8 cellular contexts compared by ENCODE assay signal in genomic region chrX:153935326-153935851, GRCh38. TPM values are rescaled to one million over a fixed set of nuclear protein-coding genes. Genes with fewer than 3 reads are reported as not detected.
DNase-seq lines count a peak whose midpoint lies in the region; TF ChIP-seq lines count a peak whose summit lies in the region.

No MANE protein-coding gene starts in this region.

- no peaks in the 10 kb centered on the region for H3K27me3 Mint-ChIP-seq in chondrocyte (ENCODE audit: low read depth)

- no peaks in the 10 kb centered on the region for H3K27me3 ChIP-seq in neutrophil

- intact Hi-C loops in lower leg skin (cut with DNase I; ENCODE audit: low total_unique reads): no loop called here

- DNase-seq in NCI-H748 (lab: John Stamatoyannopoulos, UW; ENCODE audit: unreplicated experiment) (peak; percentile 68), NCI-H748 treated with DMSO at 0.1 percent for 48 hours (lab: John Stamatoyannopoulos, UW) (no peak), HuH-7.5 (ENCODE audit: low spot score) (peak; percentile 52), chondrocyte (ENCODE audit: low spot score) (no peak), lower leg skin (ENCODE audit: low spot score in 2 of 2) (no peak), HPDE6-E6E7 (ENCODE audit: extremely low spot score) (no peak), NCI-H524 treated with DMSO at 0.1 percent for 48 hours (lab: John Stamatoyannopoulos, UW) (no peak)

- peaks cover 10 to 14% of the 10 kb centered on the region in 2 experiments for H3K4me1 ChIP-seq in neutrophil (ENCODE audit: control insufficient read depth in 1 of 2, insufficient read depth in 1 of 2, low read depth in 1 of 2, low read length in 1 of 2)

- no peaks in the 10 kb centered on the region for H3K9me3 Mint-ChIP-seq in chondrocyte (ENCODE audit: low read depth)

- TF ChIP-seq POLR2A in lower leg skin (IDR thresholded peaks at IDR 0.05): no peak

- H3K27ac Mint-ChIP-seq in chondrocyte (ENCODE audit: unreplicated experiment): no peak overlapping the region

- no peaks in the 10 kb centered on the region for H3K9me3 ChIP-seq in neutrophil

- H3K4me3 Mint-ChIP-seq in chondrocyte (ENCODE audit: unreplicated experiment): peak overlapping the region; percentile 42

- peaks cover 28% of the 10 kb centered on the region for H3K36me3 ChIP-seq in neutrophil

- 30 to 40% methylated on average over 2 to 28 of the region's 32 CpGs for WGBS in lower leg skin, 2 donors

- TF ChIP-seq CTCF in chondrocyte (IDR thresholded peaks at IDR 0.05) (no peak), neutrophil (IDR thresholded peaks at IDR 0.05) (no peak), lower leg skin (IDR thresholded peaks at IDR 0.05) (no peak)

- peaks cover 4% of the 10 kb centered on the region for H3K36me3 Mint-ChIP-seq in chondrocyte (ENCODE audit: low read depth)

- peaks cover 10% of the 10 kb centered on the region for H3K4me1 Mint-ChIP-seq in chondrocyte (ENCODE audit: low read depth)

- H3K4me3 ChIP-seq in neutrophil (ENCODE audit: low read depth in 1 of 2, low read length in 1 of 2) (peak overlapping the region; percentile 38 to 60), lower leg skin (ENCODE audit: low read depth, poor library complexity, severe bottlenecking) (no peak overlapping the region)

- H3K27ac ChIP-seq in neutrophil: peak overlapping the region; percentile 78

RNA-seq across cellular contexts. Expression of gene NAA10, which starts 0.6 kb away (rescaled TPM):
- 89.5 to 99.8 TPM (median 91.4 TPM) in 3 replicates for total RNA-seq in chondrocyte
- 10 to 100 TPM; 32.6 to 70.9 (median 51.1) TPM for total RNA-seq in lower leg skin

RNA-seq across cellular contexts. Expression of gene RENBP, which starts 9.1 kb away (rescaled TPM):
- 6.5 to 13.4 TPM (median 13.1 TPM) in 3 replicates for total RNA-seq in chondrocyte
- 10 to 100 TPM in 1 of 4 donors, 1 to 10 TPM in 2, under 1 TPM in 1; 0.76 to 11.8 (median 4.2) TPM for total RNA-seq in lower leg skin

RNA-seq across cellular contexts. Expression of gene ARHGAP4, which starts 9.3 kb away (rescaled TPM):
- total RNA-seq in chondrocyte (2.8 to 3.7 TPM (median 3.1 TPM) in 3 replicates), lower leg skin (10 to 100 TPM in 2 of 4 donors, 1 to 10 TPM in 2; 2.7 to 14.8 (median 10.5) TPM)

RNA-seq across cellular contexts. Expression of gene AVPR2, which starts 30.9 kb away (rescaled TPM):
- total RNA-seq in chondrocyte (not detected in 3 replicates), lower leg skin (1 to 10 TPM in 2 of 4 donors, under 1 TPM in 2; 0.53 to 2.6 (median 0.98) TPM)

RNA-seq across cellular contexts. Expression of gene HCFC1, which starts 36.2 kb away (rescaled TPM):
- total RNA-seq in chondrocyte: 60.1 to 89.9 TPM (median 67.2 TPM) in 3 replicates
- total RNA-seq in lower leg skin: 10 to 100 TPM; 32.6 to 51.6 (median 40.9) TPM

Comparison
In these comparisons a context has a peak if more than half of its experiments do, and no peak if none do; other contexts are left out.
1. DNase-seq: peak in NCI-H748 (single experiment) and HuH-7.5 (single experiment); none in NCI-H748 treated with DMSO at 0.1 percent for 48 hours (single experiment), chondrocyte (single experiment), lower leg skin (0 of 2), HPDE6-E6E7 (single experiment) and NCI-H524 treated with DMSO at 0.1 percent for 48 hours (single experiment).